In the genomic region with DNA sequence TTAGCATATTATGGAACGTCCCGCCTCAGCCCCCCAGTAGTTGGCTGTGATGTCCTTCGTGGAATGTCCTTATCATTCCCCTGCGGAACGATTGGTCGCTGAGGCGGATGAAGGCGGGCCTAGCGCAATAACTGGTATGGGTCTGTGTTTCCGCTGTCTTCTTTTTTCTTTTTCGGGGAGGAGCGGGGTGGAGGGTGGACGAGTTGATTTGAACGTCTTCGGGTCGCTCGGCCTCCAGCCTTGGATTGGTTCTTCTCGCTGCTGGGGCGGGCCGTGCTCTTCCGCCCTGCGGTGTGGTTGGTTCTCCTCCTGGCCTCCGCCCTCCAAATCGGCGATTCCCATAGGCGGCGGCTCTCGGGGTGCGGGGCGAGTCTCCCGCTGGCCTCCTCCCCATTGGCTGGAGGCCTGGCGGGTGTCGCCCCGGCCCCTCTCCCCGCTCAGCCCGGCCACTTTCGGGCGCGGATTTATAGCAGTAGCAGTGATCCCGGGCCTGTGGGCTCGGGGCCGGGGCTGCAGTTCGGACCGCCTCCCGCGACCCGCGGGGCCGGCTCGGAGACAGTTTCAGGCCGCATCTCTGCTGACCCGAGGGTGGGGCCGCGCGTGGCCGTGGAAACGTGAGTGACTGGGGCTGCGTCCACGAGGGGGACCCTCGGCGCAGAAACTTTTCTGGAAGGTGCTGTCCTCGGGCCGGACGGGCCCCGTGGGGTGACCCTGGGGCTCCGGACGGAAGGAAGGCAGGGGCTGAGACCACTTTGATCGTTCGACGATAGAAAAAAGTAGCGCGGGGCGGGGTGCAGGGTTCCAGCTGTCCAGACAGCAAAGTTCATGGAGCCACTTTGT, we compare ENCODE assay signal across 1 cellular context.
TF ChIP-seq lines count a peak whose summit lies in the region.

No MANE protein-coding gene starts in this region.

TF ChIP-seq in K562, 482 proteins besides CTCF, POLR2A, EP300 and RAD21 (continued from another document and continues in another):
- TF ChIP-seq, protein P1, sequence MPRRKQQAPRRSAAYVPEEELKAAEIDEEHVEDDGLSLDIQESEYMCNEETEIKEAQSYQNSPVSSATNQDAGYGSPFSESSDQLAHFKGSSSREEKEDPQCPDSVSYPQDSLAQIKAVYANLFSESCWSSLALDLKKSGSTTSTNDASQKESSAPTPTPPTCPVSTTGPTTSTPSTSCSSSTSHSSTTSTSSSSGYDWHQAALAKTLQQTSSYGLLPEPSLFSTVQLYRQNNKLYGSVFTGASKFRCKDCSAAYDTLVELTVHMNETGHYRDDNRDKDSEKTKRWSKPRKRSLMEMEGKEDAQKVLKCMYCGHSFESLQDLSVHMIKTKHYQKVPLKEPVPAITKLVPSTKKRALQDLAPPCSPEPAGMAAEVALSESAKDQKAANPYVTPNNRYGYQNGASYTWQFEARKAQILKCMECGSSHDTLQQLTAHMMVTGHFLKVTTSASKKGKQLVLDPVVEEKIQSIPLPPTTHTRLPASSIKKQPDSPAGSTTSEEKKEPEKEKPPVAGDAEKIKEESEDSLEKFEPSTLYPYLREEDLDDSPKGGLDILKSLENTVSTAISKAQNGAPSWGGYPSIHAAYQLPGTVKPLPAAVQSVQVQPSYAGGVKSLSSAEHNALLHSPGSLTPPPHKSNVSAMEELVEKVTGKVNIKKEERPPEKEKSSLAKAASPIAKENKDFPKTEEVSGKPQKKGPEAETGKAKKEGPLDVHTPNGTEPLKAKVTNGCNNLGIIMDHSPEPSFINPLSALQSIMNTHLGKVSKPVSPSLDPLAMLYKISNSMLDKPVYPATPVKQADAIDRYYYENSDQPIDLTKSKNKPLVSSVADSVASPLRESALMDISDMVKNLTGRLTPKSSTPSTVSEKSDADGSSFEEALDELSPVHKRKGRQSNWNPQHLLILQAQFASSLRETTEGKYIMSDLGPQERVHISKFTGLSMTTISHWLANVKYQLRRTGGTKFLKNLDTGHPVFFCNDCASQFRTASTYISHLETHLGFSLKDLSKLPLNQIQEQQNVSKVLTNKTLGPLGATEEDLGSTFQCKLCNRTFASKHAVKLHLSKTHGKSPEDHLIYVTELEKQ (CRISPR knock-in tag; IDR thresholded peaks at IDR 0.05), result no peak
- TF ChIP-seq XRCC3 (IDR thresholded peaks at IDR 0.05), result no peak
- TF ChIP-seq MTA1 (IDR thresholded peaks at IDR 0.05; ENCODE audit: borderline replicate concordance), result peak; percentile 37; the same call in 1 of the 2 replicates
- TF ChIP-seq CCNT2 (IDR thresholded peaks at IDR 0.05; ENCODE audit: borderline replicate concordance, extremely low read depth, insufficient read length, low read depth, low read length), result peak; percentile 14
- TF ChIP-seq ZNF699 (CRISPR knock-in tag; IDR thresholded peaks at IDR 0.05; ENCODE audit: insufficient replicate concordance), result no peak
- TF ChIP-seq MEF2A (IDR thresholded peaks at IDR 0.05; ENCODE audit: control insufficient read depth, low read depth, low read length), result no peak
- 0 out of 2 replicates have a peak, but pooled peaks have one; percentile 29 for TF ChIP-seq MYC (IDR thresholded peaks at IDR 0.05; ENCODE audit: low read depth, low read length)
- 0 out of 2 replicates have a peak, but pooled peaks have one; percentile 35 for TF ChIP-seq MYC (CRISPR knock-in tag; IDR thresholded peaks at IDR 0.05; ENCODE audit: borderline replicate concordance, low read depth)
- TF ChIP-seq, protein P2, sequence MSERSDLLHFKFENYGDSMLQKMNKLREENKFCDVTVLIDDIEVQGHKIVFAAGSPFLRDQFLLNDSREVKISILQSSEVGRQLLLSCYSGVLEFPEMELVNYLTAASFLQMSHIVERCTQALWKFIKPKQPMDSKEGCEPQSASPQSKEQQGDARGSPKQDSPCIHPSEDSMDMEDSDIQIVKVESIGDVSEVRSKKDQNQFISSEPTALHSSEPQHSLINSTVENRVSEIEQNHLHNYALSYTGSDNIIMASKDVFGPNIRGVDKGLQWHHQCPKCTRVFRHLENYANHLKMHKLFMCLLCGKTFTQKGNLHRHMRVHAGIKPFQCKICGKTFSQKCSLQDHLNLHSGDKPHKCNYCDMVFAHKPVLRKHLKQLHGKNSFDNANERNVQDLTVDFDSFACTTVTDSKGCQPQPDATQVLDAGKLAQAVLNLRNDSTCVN (CRISPR knock-in tag; IDR thresholded peaks at IDR 0.05), result no peak
- no peak for TF ChIP-seq KAT2B (IDR thresholded peaks at IDR 0.05; ENCODE audit: low read depth, low read length)
- TF ChIP-seq, protein P3, sequence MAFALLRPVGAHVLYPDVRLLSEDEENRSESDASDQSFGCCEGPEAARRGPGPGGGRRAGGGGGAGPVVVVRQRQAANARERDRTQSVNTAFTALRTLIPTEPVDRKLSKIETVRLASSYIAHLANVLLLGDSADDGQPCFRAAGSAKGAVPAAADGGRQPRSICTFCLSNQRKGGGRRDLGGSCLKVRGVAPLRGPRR (CRISPR knock-in tag; IDR thresholded peaks at IDR 0.05), result no peak
- TF ChIP-seq CHCHD3 (CRISPR knock-in tag; IDR thresholded peaks at IDR 0.05), result no peak
- TF ChIP-seq FOXM1 (IDR thresholded peaks at IDR 0.05; ENCODE audit: low read depth), result 0 out of 2 replicates have a peak, but pooled peaks have one; percentile 28
- TF ChIP-seq FOXM1 (CRISPR knock-in tag; IDR thresholded peaks at IDR 0.05; ENCODE audit: low read depth), result no peak
- TF ChIP-seq, protein P4, sequence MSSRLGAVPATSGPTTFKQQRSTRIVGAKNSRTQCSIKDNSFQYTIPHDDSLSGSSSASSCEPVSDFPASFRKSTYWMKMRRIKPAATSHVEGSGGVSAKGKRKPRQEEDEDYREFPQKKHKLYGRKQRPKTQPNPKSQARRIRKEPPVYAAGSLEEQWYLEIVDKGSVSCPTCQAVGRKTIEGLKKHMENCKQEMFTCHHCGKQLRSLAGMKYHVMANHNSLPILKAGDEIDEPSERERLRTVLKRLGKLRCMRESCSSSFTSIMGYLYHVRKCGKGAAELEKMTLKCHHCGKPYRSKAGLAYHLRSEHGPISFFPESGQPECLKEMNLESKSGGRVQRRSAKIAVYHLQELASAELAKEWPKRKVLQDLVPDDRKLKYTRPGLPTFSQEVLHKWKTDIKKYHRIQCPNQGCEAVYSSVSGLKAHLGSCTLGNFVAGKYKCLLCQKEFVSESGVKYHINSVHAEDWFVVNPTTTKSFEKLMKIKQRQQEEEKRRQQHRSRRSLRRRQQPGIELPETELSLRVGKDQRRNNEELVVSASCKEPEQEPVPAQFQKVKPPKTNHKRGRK (tag; IDR thresholded peaks at IDR 0.05), result no peak
- TF ChIP-seq, protein P5, sequence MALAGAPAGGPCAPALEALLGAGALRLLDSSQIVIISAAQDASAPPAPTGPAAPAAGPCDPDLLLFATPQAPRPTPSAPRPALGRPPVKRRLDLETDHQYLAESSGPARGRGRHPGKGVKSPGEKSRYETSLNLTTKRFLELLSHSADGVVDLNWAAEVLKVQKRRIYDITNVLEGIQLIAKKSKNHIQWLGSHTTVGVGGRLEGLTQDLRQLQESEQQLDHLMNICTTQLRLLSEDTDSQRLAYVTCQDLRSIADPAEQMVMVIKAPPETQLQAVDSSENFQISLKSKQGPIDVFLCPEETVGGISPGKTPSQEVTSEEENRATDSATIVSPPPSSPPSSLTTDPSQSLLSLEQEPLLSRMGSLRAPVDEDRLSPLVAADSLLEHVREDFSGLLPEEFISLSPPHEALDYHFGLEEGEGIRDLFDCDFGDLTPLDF (CRISPR knock-in tag; IDR thresholded peaks at IDR 0.05), result no peak
- TF ChIP-seq ZNF431 (CRISPR knock-in tag; IDR thresholded peaks at IDR 0.05), result no peak
- no peak for TF ChIP-seq DMBX1 (CRISPR knock-in tag; IDR thresholded peaks at IDR 0.05; ENCODE audit: borderline replicate concordance)
- no peak for TF ChIP-seq SREBF2 (CRISPR knock-in tag; IDR thresholded peaks at IDR 0.05)
- no peak for TF ChIP-seq JUNB (CRISPR knock-in tag; conservative IDR thresholded peaks at IDR 0.05)
- TF ChIP-seq PCBP1 (IDR thresholded peaks at IDR 0.05; ENCODE audit: low read depth, low read length, poor library complexity, severe bottlenecking), result no peak
- peak; percentile 53 for TF ChIP-seq RB1 (IDR thresholded peaks at IDR 0.05; ENCODE audit: low read depth)
- TF ChIP-seq KAT8 (IDR thresholded peaks at IDR 0.05; ENCODE audit: low read depth), result no peak
- TF ChIP-seq RUNX1 (IDR thresholded peaks at IDR 0.05; ENCODE audit: low read depth), result no peak
- TF ChIP-seq, protein P6, sequence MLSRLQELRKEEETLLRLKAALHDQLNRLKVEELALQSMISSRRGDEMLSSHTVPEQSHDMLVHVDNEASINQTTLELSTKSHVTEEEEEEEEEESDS (CRISPR knock-in tag; IDR thresholded peaks at IDR 0.05), result no peak
- TF ChIP-seq, protein P7, sequence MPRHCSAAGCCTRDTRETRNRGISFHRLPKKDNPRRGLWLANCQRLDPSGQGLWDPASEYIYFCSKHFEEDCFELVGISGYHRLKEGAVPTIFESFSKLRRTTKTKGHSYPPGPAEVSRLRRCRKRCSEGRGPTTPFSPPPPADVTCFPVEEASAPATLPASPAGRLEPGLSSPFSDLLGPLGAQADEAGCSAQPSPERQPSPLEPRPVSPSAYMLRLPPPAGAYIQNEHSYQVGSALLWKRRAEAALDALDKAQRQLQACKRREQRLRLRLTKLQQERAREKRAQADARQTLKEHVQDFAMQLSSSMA (CRISPR knock-in tag; IDR thresholded peaks at IDR 0.05), result no peak
- TF ChIP-seq HDAC1 (IDR thresholded peaks at IDR 0.05), result peak in 1 of 2 experiments; percentile 78; a peak in 2 of 4 replicates
- TF ChIP-seq PHB2 (IDR thresholded peaks at IDR 0.05; ENCODE audit: low read depth), result no peak
- TF ChIP-seq, protein P8, sequence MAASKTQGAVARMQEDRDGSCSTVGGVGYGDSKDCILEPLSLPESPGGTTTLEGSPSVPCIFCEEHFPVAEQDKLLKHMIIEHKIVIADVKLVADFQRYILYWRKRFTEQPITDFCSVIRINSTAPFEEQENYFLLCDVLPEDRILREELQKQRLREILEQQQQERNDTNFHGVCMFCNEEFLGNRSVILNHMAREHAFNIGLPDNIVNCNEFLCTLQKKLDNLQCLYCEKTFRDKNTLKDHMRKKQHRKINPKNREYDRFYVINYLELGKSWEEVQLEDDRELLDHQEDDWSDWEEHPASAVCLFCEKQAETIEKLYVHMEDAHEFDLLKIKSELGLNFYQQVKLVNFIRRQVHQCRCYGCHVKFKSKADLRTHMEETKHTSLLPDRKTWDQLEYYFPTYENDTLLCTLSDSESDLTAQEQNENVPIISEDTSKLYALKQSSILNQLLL (CRISPR knock-in tag; IDR thresholded peaks at IDR 0.05; ENCODE audit: borderline replicate concordance), result no peak
- TF ChIP-seq, protein P9, sequence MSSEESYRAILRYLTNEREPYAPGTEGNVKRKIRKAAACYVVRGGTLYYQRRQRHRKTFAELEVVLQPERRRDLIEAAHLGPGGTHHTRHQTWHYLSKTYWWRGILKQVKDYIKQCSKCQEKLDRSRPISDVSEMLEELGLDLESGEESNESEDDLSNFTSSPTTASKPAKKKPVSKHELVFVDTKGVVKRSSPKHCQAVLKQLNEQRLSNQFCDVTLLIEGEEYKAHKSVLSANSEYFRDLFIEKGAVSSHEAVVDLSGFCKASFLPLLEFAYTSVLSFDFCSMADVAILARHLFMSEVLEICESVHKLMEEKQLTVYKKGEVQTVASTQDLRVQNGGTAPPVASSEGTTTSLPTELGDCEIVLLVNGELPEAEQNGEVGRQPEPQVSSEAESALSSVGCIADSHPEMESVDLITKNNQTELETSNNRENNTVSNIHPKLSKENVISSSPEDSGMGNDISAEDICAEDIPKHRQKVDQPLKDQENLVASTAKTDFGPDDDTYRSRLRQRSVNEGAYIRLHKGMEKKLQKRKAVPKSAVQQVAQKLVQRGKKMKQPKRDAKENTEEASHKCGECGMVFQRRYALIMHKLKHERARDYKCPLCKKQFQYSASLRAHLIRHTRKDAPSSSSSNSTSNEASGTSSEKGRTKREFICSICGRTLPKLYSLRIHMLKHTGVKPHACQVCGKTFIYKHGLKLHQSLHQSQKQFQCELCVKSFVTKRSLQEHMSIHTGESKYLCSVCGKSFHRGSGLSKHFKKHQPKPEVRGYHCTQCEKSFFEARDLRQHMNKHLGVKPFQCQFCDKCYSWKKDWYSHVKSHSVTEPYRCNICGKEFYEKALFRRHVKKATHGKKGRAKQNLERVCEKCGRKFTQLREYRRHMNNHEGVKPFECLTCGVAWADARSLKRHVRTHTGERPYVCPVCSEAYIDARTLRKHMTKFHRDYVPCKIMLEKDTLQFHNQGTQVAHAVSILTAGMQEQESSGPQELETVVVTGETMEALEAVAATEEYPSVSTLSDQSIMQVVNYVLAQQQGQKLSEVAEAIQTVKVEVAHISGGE (CRISPR knock-in tag; IDR thresholded peaks at IDR 0.05), result no peak
- TF ChIP-seq, protein P10, sequence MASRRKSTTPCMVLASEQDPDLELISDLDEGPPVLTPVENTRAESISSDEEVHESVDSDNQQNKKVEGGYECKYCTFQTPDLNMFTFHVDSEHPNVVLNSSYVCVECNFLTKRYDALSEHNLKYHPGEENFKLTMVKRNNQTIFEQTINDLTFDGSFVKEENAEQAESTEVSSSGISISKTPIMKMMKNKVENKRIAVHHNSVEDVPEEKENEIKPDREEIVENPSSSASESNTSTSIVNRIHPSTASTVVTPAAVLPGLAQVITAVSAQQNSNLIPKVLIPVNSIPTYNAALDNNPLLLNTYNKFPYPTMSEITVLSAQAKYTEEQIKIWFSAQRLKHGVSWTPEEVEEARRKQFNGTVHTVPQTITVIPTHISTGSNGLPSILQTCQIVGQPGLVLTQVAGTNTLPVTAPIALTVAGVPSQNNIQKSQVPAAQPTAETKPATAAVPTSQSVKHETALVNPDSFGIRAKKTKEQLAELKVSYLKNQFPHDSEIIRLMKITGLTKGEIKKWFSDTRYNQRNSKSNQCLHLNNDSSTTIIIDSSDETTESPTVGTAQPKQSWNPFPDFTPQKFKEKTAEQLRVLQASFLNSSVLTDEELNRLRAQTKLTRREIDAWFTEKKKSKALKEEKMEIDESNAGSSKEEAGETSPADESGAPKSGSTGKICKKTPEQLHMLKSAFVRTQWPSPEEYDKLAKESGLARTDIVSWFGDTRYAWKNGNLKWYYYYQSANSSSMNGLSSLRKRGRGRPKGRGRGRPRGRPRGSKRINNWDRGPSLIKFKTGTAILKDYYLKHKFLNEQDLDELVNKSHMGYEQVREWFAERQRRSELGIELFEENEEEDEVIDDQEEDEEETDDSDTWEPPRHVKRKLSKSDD (conservative IDR thresholded peaks at IDR 0.05; ENCODE audit: low read length), result no peak
- TF ChIP-seq CEBPG (CRISPR knock-in tag; IDR thresholded peaks at IDR 0.05), result no peak
- no peak for TF ChIP-seq CEBPG (tag; conservative IDR thresholded peaks at IDR 0.05 in 1 of 2, IDR thresholded peaks at IDR 0.05 in 1 of 2)
- TF ChIP-seq SNIP1 (IDR thresholded peaks at IDR 0.05; ENCODE audit: low read depth), result no peak
- peak; percentile 33 for TF ChIP-seq POLR2B (IDR thresholded peaks at IDR 0.05; ENCODE audit: low read depth, partially characterized antibody)
- TF ChIP-seq EHMT2 (IDR thresholded peaks at IDR 0.05), result no peak
- no peak for TF ChIP-seq POLR2AphosphoS5 (IDR thresholded peaks at IDR 0.05; ENCODE audit: control insufficient read depth, insufficient read depth, low read depth, low read length)
- no peak for TF ChIP-seq MEF2D (tag; conservative IDR thresholded peaks at IDR 0.05; ENCODE audit: low read depth)
- peak; percentile 81 for TF ChIP-seq POLR2G (IDR thresholded peaks at IDR 0.05; ENCODE audit: low read depth, low read length)
- peak; percentile 44 for TF ChIP-seq HMGN3 (IDR thresholded peaks at IDR 0.05; ENCODE audit: borderline replicate concordance, extremely low read depth, insufficient read length, low read depth, low read length)
- TF ChIP-seq SLC30A9 (CRISPR knock-in tag; IDR thresholded peaks at IDR 0.05), result no peak
- no peak for TF ChIP-seq KLF16 (IDR thresholded peaks at IDR 0.05)
- TF ChIP-seq POU5F1 (IDR thresholded peaks at IDR 0.05; ENCODE audit: borderline replicate concordance, low read depth, low read length, partially characterized antibody), result no peak
- no peak for TF ChIP-seq CBX2 (IDR thresholded peaks at IDR 0.05; ENCODE audit: insufficient read depth, low read length, poor library complexity, severe bottlenecking)
- TF ChIP-seq RBM15 (IDR thresholded peaks at IDR 0.05; ENCODE audit: insufficient read depth, low read length), result no peak
- peak; percentile 92 for TF ChIP-seq SAFB (IDR thresholded peaks at IDR 0.05; ENCODE audit: borderline replicate concordance, low read depth, low read length)
- no peak for TF ChIP-seq ZNF696 (CRISPR knock-in tag; conservative IDR thresholded peaks at IDR 0.05)
